ENCODE assay signal across 1 cellular context in the genomic region with DNA sequence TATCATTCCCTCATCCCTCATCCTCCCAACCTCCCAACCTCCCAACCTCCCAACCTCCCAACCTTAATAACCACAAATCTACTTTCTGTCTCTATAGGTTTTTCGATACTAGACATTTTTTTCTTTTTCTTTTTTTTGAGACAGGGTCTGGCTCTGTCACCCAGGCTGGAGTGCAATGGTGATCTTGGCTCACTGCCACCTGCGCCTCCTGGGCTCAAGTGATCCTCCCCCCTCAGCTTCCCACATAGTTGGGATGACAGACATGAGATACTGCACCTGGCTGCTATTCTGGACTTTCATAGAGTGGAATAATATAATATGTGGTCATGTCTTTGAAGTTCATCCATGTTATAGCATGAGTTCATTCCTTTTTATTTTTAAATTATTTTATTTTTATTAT.
TF ChIP-seq lines count a peak whose summit lies in the region.

No MANE protein-coding gene starts in this region.

TF ChIP-seq in K562, 482 proteins besides CTCF, POLR2A, EP300 and RAD21:
- peak; percentile 82 for TF ChIP-seq NFIC (IDR thresholded peaks at IDR 0.05)
- peak; percentile 15 for TF ChIP-seq MEIS2 (IDR thresholded peaks at IDR 0.05; ENCODE audit: partially characterized antibody)
- TF ChIP-seq, protein P1, sequence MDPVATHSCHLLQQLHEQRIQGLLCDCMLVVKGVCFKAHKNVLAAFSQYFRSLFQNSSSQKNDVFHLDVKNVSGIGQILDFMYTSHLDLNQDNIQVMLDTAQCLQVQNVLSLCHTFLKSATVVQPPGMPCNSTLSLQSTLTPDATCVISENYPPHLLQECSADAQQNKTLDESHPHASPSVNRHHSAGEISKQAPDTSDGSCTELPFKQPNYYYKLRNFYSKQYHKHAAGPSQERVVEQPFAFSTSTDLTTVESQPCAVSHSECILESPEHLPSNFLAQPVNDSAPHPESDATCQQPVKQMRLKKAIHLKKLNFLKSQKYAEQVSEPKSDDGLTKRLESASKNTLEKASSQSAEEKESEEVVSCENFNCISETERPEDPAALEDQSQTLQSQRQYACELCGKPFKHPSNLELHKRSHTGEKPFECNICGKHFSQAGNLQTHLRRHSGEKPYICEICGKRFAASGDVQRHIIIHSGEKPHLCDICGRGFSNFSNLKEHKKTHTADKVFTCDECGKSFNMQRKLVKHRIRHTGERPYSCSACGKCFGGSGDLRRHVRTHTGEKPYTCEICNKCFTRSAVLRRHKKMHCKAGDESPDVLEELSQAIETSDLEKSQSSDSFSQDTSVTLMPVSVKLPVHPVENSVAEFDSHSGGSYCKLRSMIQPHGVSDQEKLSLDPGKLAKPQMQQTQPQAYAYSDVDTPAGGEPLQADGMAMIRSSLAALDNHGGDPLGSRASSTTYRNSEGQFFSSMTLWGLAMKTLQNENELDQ (CRISPR knock-in tag; IDR thresholded peaks at IDR 0.05; ENCODE audit: borderline replicate concordance): no peak
